ENCODE assay signal across 10 cellular contexts in genomic region chrX:77014655-77015377, GRCh38.
DNase-seq lines count a peak whose midpoint lies in the region; ATAC-seq and TF ChIP-seq lines count a peak whose summit lies in the region.
"Had no signal": no experiment of that assay in that cellular context is flagged by ENCODE, and none has a peak within 500 bp of the region (broad histone marks: within the 10 kb centered on the region; RNA-seq: fewer than 3 reads in every experiment).

No MANE protein-coding gene starts in this region.

- H3K27me3 ChIP-seq in HUES6 (ENCODE audit: control insufficient read depth, insufficient read depth, low read length) (no peaks in the 10 kb centered on the region), endodermal cell (ENCODE audit: control insufficient read depth, insufficient read depth, low read length, poor library complexity, severe bottlenecking) (no peaks in the 10 kb centered on the region), neuronal stem cell (ENCODE audit: control insufficient read depth in 3 of 3, insufficient read depth in 3 of 3, low read depth in 1 of 3, low read length in 3 of 3) (no peaks in the 10 kb centered on the region), right cardiac atrium (ENCODE audit: control insufficient read depth, insufficient read depth) (no peaks in the 10 kb centered on the region)
- H3K27me3 ChIP-seq in CD4-positive, alpha-beta T cell (ENCODE audit: control insufficient read depth, insufficient read depth, low read length) = no peaks in the 10 kb centered on the region

- no peaks in the 10 kb centered on the region for H3K27me3 Mint-ChIP-seq in endodermal cell (ENCODE audit: insufficient read depth)
- H3K27me3 Mint-ChIP-seq in CD4-positive, alpha-beta T cell = no peaks in the 10 kb centered on the region
- H3K27me3 Mint-ChIP-seq: dendritic cell treated with granulocyte-macrophage colony-stimulating factor and Interleukin-4, amounts not matched to agents 40 ng/mL and 50 ng/mL, for 4 days had no signal

- no peak overlapping the region for H2BK12ac ChIP-seq in neuronal stem cell (ENCODE audit: low read length)

- H3K36me3 Mint-ChIP-seq in endodermal cell (ENCODE audit: low read depth) = no peaks in the 10 kb centered on the region
- no peaks in the 10 kb centered on the region for H3K36me3 Mint-ChIP-seq in CD4-positive, alpha-beta T cell (ENCODE audit: low read depth)

- intact Hi-C loops in right cardiac atrium (cut with DNase I) = no loop called here
- intact Hi-C loops in CD4-positive, alpha-beta T cell (cut with DNase I, micrococcal nuclease) = no loop called here

- no peak overlapping the region for H4K8ac ChIP-seq in neuronal stem cell (ENCODE audit: low read depth, low read length)

- CTCF ChIA-PET in CD4-positive, alpha-beta T cell (lab: Charles Lee) = no interaction called here

- POLR2A ChIA-PET in CD4-positive, alpha-beta T cell (lab: Charles Lee) = no interaction called here

- H2BK120ac ChIP-seq in neuronal stem cell (ENCODE audit: low read depth, low read length) = no peak overlapping the region

- no peak for ATAC-seq in GM18907 (IDR thresholded peaks at IDR 0.05; ENCODE audit: unreplicated experiment)
- ATAC-seq in GM21786 (IDR thresholded peaks at IDR 0.05; ENCODE audit: unreplicated experiment) = no peak
- no peak for ATAC-seq in right cardiac atrium
- no peak for ATAC-seq in CD4-positive, alpha-beta T cell (ENCODE audit: poor library complexity)

- no peaks in the 10 kb centered on the region for H3K79me1 ChIP-seq in neuronal stem cell (ENCODE audit: low read depth, low read length)

- H3K4me1 ChIP-seq in HUES6 (ENCODE audit: control insufficient read depth, insufficient read depth, low read length) = peaks cover 16% of the 10 kb centered on the region
- no peaks in the 10 kb centered on the region for H3K4me1 ChIP-seq in endodermal cell (ENCODE audit: control insufficient read depth, insufficient read depth, low read length)
- H3K4me1 ChIP-seq in neuronal stem cell (ENCODE audit: control insufficient read depth in 2 of 2, insufficient read depth in 1 of 2, low read depth in 1 of 2, low read length in 2 of 2) = peaks cover 0 to 9% of the 10 kb centered on the region in 2 donors
- H3K4me1 ChIP-seq in right cardiac atrium (ENCODE audit: control insufficient read depth, insufficient read depth, low read length) = peaks cover 1% of the 10 kb centered on the region

- no peak overlapping the region for H3K27ac Mint-ChIP-seq in endodermal cell
- H3K27ac Mint-ChIP-seq in CD4-positive, alpha-beta T cell = no peak overlapping the region
- H3K27ac Mint-ChIP-seq: dendritic cell treated with granulocyte-macrophage colony-stimulating factor and Interleukin-4, amounts not matched to agents 40 ng/mL and 50 ng/mL, for 4 days had no signal

- peak overlapping the region; percentile 33 for H3K4me3 ChIP-seq in HUES6 (ENCODE audit: low read depth, low read length)
- no peak overlapping the region for H3K4me3 ChIP-seq in endodermal cell (ENCODE audit: low read length)
- peak overlapping the region; percentile 15 to 55 for H3K4me3 ChIP-seq in neuronal stem cell (ENCODE audit: low read length in 2 of 2)
- H3K4me3 ChIP-seq in right cardiac atrium (ENCODE audit: low read length) = no peak overlapping the region

- H3K18ac ChIP-seq in neuronal stem cell (ENCODE audit: low read length) = no peak overlapping the region

- H3K27ac ChIP-seq in HUES6 (ENCODE audit: low read depth, low read length) = peak overlapping the region; percentile 71; the same call in 1 of the 2 replicates
- H3K27ac ChIP-seq in endodermal cell (ENCODE audit: low read depth, low read length) = peak overlapping the region; percentile 96
- peak overlapping the region; percentile 98 for H3K27ac ChIP-seq in neuronal stem cell (replicated peaks; ENCODE audit: low read length)
- H3K27ac ChIP-seq in right cardiac atrium (ENCODE audit: low read length) = no peak overlapping the region
- H3K27ac ChIP-seq in CD4-positive, alpha-beta T cell (ENCODE audit: low read depth, low read length) = no peak overlapping the region

- H3K23ac ChIP-seq in neuronal stem cell (ENCODE audit: low read depth, low read length, poor library complexity) = no peak overlapping the region

- TF ChIP-seq CTCF in endodermal cell (conservative IDR thresholded peaks at IDR 0.05) = no peak
- TF ChIP-seq CTCF in CD4-positive, alpha-beta T cell (IDR thresholded peaks at IDR 0.05) = no peak

- H3K9me3 Mint-ChIP-seq in endodermal cell = peaks cover 29% of the 10 kb centered on the region
- H3K9me3 Mint-ChIP-seq in CD4-positive, alpha-beta T cell = no peaks in the 10 kb centered on the region
- H3K9me3 Mint-ChIP-seq: dendritic cell treated with granulocyte-macrophage colony-stimulating factor and Interleukin-4, amounts not matched to agents 40 ng/mL and 50 ng/mL, for 4 days had no signal

- WGBS in endodermal cell (ENCODE audit: insufficient coverage in 1 of 2, insufficient read length in 1 of 2), 2 experiments = 21 to 25% methylated on average over 4 to 5 of the region's 8 CpGs
- WGBS in neuronal stem cell (ENCODE audit: extremely low coverage in 2 of 2, insufficient read length in 2 of 2, insufficient replicate concordance in 1 of 2), 2 donors = no CpG with 5 or more reads among the region's 8 CpGs
- 28% methylated on average over 8 of the region's 8 CpGs for WGBS in right cardiac atrium

- no peak overlapping the region for H4K91ac ChIP-seq in neuronal stem cell (ENCODE audit: low read depth, low read length, poor library complexity)

- DNase-seq in NCI-H69 (lab: John Stamatoyannopoulos, UW) (peak; percentile 0), endodermal cell (peak; percentile 72), neuronal stem cell (ENCODE audit: low spot score) (peak; percentile 74), right cardiac atrium (no peak)
- DNase-seq in CD4-positive, alpha-beta T cell = no peak
- DNase-seq: GF-D8 had no signal

- H2AK5ac ChIP-seq in neuronal stem cell (ENCODE audit: low read depth, low read length) = no peak overlapping the region

- no peaks in the 10 kb centered on the region for H3K4me1 Mint-ChIP-seq in endodermal cell
- H3K4me1 Mint-ChIP-seq in CD4-positive, alpha-beta T cell (ENCODE audit: low read depth) = no peaks in the 10 kb centered on the region

- H3K4ac ChIP-seq in neuronal stem cell (ENCODE audit: low read length) = no peak overlapping the region

- peaks cover 17% of the 10 kb centered on the region; the same call in 1 of the 2 replicates for H3K9me3 ChIP-seq in HUES6 (ENCODE audit: control insufficient read depth, insufficient read depth, low read depth, low read length)
- H3K9me3 ChIP-seq in endodermal cell (ENCODE audit: control insufficient read depth, low read length) = no peaks in the 10 kb centered on the region
- no peaks in the 10 kb centered on the region for H3K9me3 ChIP-seq in neuronal stem cell (replicated peaks in 1 of 2; ENCODE audit: control insufficient read depth in 2 of 2, insufficient read depth in 1 of 2, low read depth in 1 of 2, low read length in 2 of 2)
- H3K9me3 ChIP-seq in right cardiac atrium (ENCODE audit: control insufficient read depth, low read length) = no peaks in the 10 kb centered on the region
- H3K9me3 ChIP-seq in CD4-positive, alpha-beta T cell (ENCODE audit: control insufficient read depth, low read length) = no peaks in the 10 kb centered on the region

- H3K9ac ChIP-seq in HUES6 (ENCODE audit: low read length) = peak overlapping the region; percentile 41
- no peak overlapping the region for H3K9ac ChIP-seq in endodermal cell (ENCODE audit: extremely low read depth, low read length, poor library complexity, severe bottlenecking)
- no peak overlapping the region for H3K9ac ChIP-seq in neuronal stem cell (ENCODE audit: low read depth, low read length, poor library complexity)

- no peak overlapping the region for H2BK5ac ChIP-seq in neuronal stem cell (ENCODE audit: low read length)

- H3K14ac ChIP-seq in neuronal stem cell (ENCODE audit: low read length) = no peak overlapping the region

- H2BK15ac ChIP-seq in neuronal stem cell (ENCODE audit: low read length) = no peak overlapping the region

- peak overlapping the region; percentile 48 for H3K4me2 ChIP-seq in neuronal stem cell (ENCODE audit: insufficient read depth, low read length, poor library complexity, severe bottlenecking)

- no peak overlapping the region for H3K4me3 Mint-ChIP-seq in endodermal cell
- H3K4me3 Mint-ChIP-seq in CD4-positive, alpha-beta T cell = no peak overlapping the region
- H3K4me3 Mint-ChIP-seq: dendritic cell treated with granulocyte-macrophage colony-stimulating factor and Interleukin-4, amounts not matched to agents 40 ng/mL and 50 ng/mL, for 4 days had no signal

- no peaks in the 10 kb centered on the region for H3K36me3 ChIP-seq in HUES6 (ENCODE audit: control insufficient read depth, insufficient read depth, low read length)
- H3K36me3 ChIP-seq in endodermal cell (ENCODE audit: control insufficient read depth, insufficient read depth, low read length) = no peaks in the 10 kb centered on the region
- H3K36me3 ChIP-seq in neuronal stem cell (replicated peaks in 1 of 2; ENCODE audit: control insufficient read depth in 2 of 2, insufficient read depth in 2 of 2, low read length in 2 of 2) = no peaks in the 10 kb centered on the region

- peak overlapping the region; percentile 67 for H2AFZ ChIP-seq in neuronal stem cell (ENCODE audit: low read length)

Comparison
In these comparisons a context has a peak if more than half of its experiments do, and no peak if none do; other contexts are left out.
1. H3K27ac ChIP-seq: peak in HUES6 (single experiment), endodermal cell (single experiment) and neuronal stem cell (single experiment); none in right cardiac atrium (single experiment) and CD4-positive, alpha-beta T cell (single experiment).
2. H3K4me3 ChIP-seq: peak in HUES6 (single experiment) and neuronal stem cell (2 of 2); none in endodermal cell (single experiment) and right cardiac atrium (single experiment).
3. DNase-seq: peak in NCI-H69 (single experiment), endodermal cell (single experiment) and neuronal stem cell (single experiment); none in right cardiac atrium (0 of 3) and CD4-positive, alpha-beta T cell (0 of 10).